In genomic region chr1:47533176-47534039, GRCh38 we compare ENCODE assay signal across 9 cellular contexts.
DNase-seq lines count a peak whose midpoint lies in the region; ATAC-seq and TF ChIP-seq lines count a peak whose summit lies in the region.
"Had no signal": no experiment of that assay in that cellular context is flagged by ENCODE, and none has a peak within 500 bp of the region (broad histone marks: within the 10 kb centered on the region; RNA-seq: fewer than 3 reads in every experiment).

No MANE protein-coding gene starts in this region.

- no peak overlapping the region for H3K9ac ChIP-seq in DND-41 (ENCODE audit: low read depth, low read length)
- H3K9ac ChIP-seq: KMS-11 had no signal

- peak overlapping the region; percentile 60 for H3K4me2 ChIP-seq in DND-41 (ENCODE audit: insufficient read depth, low read length)
- H3K4me2 ChIP-seq: KMS-11 had no signal

- WGBS in ectodermal cell, 2 experiments = 1 to 3% methylated on average over 47 to 51 of the region's 57 CpGs
- 12% methylated on average over 39 of the region's 57 CpGs for WGBS in suprapubic skin

- TF ChIP-seq POLR2A in suprapubic skin (IDR thresholded peaks at IDR 0.05) = no peak

- TF ChIP-seq CTCF in DND-41 (IDR thresholded peaks at IDR 0.05; ENCODE audit: borderline replicate concordance, extremely low read depth, low read length, poor library complexity, severe bottlenecking) (no peak), suprapubic skin (IDR thresholded peaks at IDR 0.05) (no peak)

- H3K36me3 ChIP-seq in DND-41 (ENCODE audit: insufficient read depth, low read length) = no peaks in the 10 kb centered on the region
- H3K36me3 ChIP-seq in ectodermal cell (ENCODE audit: control insufficient read depth, insufficient read depth, low read length) = no peaks in the 10 kb centered on the region
- no peaks in the 10 kb centered on the region for H3K36me3 ChIP-seq in suprapubic skin

- DNase-seq in DND-41 (peak; percentile 78), NCI-H2171 treated with DMSO at 0.1 percent for 48 hours (lab: John Stamatoyannopoulos, UW) (peak; percentile 61), medulla oblongata (ENCODE audit: extremely low spot score) (peak; percentile 42), suprapubic skin (ENCODE audit: low spot score in 2 of 2) (no peak)
- no peak for DNase-seq in effector CD4-positive, alpha-beta T cell

- no peaks in the 10 kb centered on the region for H3K79me2 ChIP-seq in DND-41 (ENCODE audit: insufficient read depth, low read length)

- TF ChIP-seq EP300 in suprapubic skin (IDR thresholded peaks at IDR 0.05) = no peak

- H3K4me3 ChIP-seq in DND-41 (ENCODE audit: low read depth in 1 of 2, low read length in 2 of 2) (peak overlapping the region in 1 of 2 experiments; percentile 43; a peak in 2 of 4 replicates), ectodermal cell (ENCODE audit: insufficient read depth, low read depth, low read length) (peak overlapping the region; percentile 45), suprapubic skin (peak overlapping the region; percentile 50)

- H3K4me1 ChIP-seq in DND-41 (ENCODE audit: insufficient read depth, low read length) = peaks cover 15% of the 10 kb centered on the region
- peaks cover 8% of the 10 kb centered on the region for H3K4me1 ChIP-seq in ectodermal cell (ENCODE audit: control insufficient read depth, insufficient read depth, low read length)
- H3K4me1 ChIP-seq in suprapubic skin = peaks cover 17% of the 10 kb centered on the region

- H2AFZ ChIP-seq in DND-41 (ENCODE audit: low read depth, low read length) = no peak overlapping the region

- no peak overlapping the region for H3K27ac ChIP-seq in DND-41 (ENCODE audit: low read length)
- H3K27ac ChIP-seq in ectodermal cell (ENCODE audit: insufficient read depth, low read depth, low read length, poor library complexity, severe bottlenecking) = peak overlapping the region; percentile 82
- no peak overlapping the region for H3K27ac ChIP-seq in suprapubic skin
- H3K27ac ChIP-seq: KMS-11 had no signal

- H3K27me3 ChIP-seq in DND-41 (ENCODE audit: insufficient read depth, low read length, poor library complexity) = peaks cover 46% of the 10 kb centered on the region
- H3K27me3 ChIP-seq in ectodermal cell (ENCODE audit: control insufficient read depth, insufficient read depth, low read length, poor library complexity, severe bottlenecking) = peaks cover 16% of the 10 kb centered on the region
- peaks cover 11% of the 10 kb centered on the region for H3K27me3 ChIP-seq in suprapubic skin

- H4K20me1 ChIP-seq in DND-41 (ENCODE audit: insufficient read depth, low read length) = peaks cover 4% of the 10 kb centered on the region

- peaks cover 7% of the 10 kb centered on the region for H3K9me3 ChIP-seq in DND-41 (ENCODE audit: insufficient read depth, low read length, severe bottlenecking)
- no peaks in the 10 kb centered on the region for H3K9me3 ChIP-seq in ectodermal cell (ENCODE audit: control insufficient read depth, low read length)
- no peaks in the 10 kb centered on the region for H3K9me3 ChIP-seq in suprapubic skin

- peak; percentile 88 for ATAC-seq in DND-41 (ENCODE audit: insufficient read depth, low read depth)
- no peak for ATAC-seq in GM18502 (IDR thresholded peaks at IDR 0.05; ENCODE audit: poor library complexity, unreplicated experiment)
- no peak for ATAC-seq in HG03039 (IDR thresholded peaks at IDR 0.05; ENCODE audit: unreplicated experiment)

Comparison
In these comparisons a context has a peak if more than half of its experiments do, and no peak if none do; other contexts are left out.
1. DNase-seq: peak in DND-41 (single experiment), NCI-H2171 treated with DMSO at 0.1 percent for 48 hours (single experiment) and medulla oblongata (single experiment); none in suprapubic skin (0 of 2) and effector CD4-positive, alpha-beta T cell (single experiment).